Comparison of ENCODE assay signal across 14 cellular contexts in the genomic region with DNA sequence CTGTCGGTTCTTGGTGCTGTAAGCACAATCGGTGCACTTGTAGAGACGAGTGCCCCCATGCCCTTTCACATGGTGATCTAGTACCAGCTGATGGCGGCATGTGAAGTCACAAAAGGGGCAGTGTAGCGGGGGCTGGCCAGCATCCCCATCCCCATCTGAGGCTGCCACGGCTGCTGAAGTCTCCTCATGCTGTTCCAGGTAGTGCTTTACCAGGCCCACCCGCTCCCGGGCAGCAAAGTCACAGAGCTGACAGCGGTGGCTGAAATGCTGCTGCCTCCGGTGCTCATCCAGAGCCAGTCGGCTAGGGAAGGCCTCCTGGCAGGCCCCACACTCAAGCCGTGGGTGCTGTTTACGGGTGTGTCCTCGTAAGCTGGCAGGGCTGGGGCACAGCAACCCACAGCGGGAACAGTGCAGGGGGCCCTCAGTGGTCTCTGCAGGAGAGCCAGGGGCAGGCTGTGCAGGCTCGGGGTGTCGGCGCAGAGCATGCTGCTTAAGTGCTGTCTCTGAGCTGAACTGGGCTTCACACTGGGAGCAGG. TPM values are rescaled to one million over a fixed set of nuclear protein-coding genes. Genes with fewer than 3 reads are reported as not detected.
DNase-seq lines count a peak whose midpoint lies in the region; ATAC-seq, FAIRE-seq and TF ChIP-seq lines count a peak whose summit lies in the region.
"Had no signal": no experiment of that assay in that cellular context is flagged by ENCODE, and none has a peak within 500 bp of the region (broad histone marks: within the 10 kb centered on the region; RNA-seq: fewer than 3 reads in every experiment).

No MANE protein-coding gene starts in this region.

- no peak overlapping the region for H3K14ac ChIP-seq in H1 (ENCODE audit: insufficient read length)

- H3K18ac ChIP-seq in H1 (ENCODE audit: extremely low read depth, low read length) (no peak overlapping the region), mesendoderm (ENCODE audit: low read length) (no peak overlapping the region)

- no peaks in the 10 kb centered on the region for H3K79me2 ChIP-seq in H1 (ENCODE audit: control insufficient read depth in 1 of 2, insufficient read depth in 2 of 2, low read length in 2 of 2)
- no peaks in the 10 kb centered on the region for H3K79me2 ChIP-seq in mesendoderm (ENCODE audit: control insufficient read depth, insufficient read depth, low read length)

- H2BK20ac ChIP-seq in H1 (ENCODE audit: low read length): no peak overlapping the region

- no peak overlapping the region for H2BK12ac ChIP-seq in H1 (ENCODE audit: low read depth, low read length)

- no peak overlapping the region for H4K8ac ChIP-seq in H1 (ENCODE audit: extremely low read depth, insufficient read depth, low read length)
- H4K8ac ChIP-seq in mesendoderm (ENCODE audit: low read depth, low read length): no peak overlapping the region

- peaks cover 2 to 10% of the 10 kb centered on the region in 2 experiments for H4K20me1 ChIP-seq in H1 (replicated peaks in 1 of 2; ENCODE audit: control insufficient read depth in 1 of 2, insufficient read depth in 2 of 2, low read length in 2 of 2)

- H3K79me1 ChIP-seq in H1 (ENCODE audit: low read depth, low read length) (no peaks in the 10 kb centered on the region; the same call in 1 of the 2 replicates), mesendoderm (ENCODE audit: low read length) (no peaks in the 10 kb centered on the region)

- no peak overlapping the region for H2BK15ac ChIP-seq in H1 (ENCODE audit: low read length)
- H2BK15ac ChIP-seq in mesendoderm (replicated peaks; ENCODE audit: low read depth): no peak overlapping the region

- no peak for TF ChIP-seq EP300 in H1 (IDR thresholded peaks at IDR 0.05; ENCODE audit: borderline replicate concordance in 1 of 2, low read depth in 2 of 2, low read length in 2 of 2)

- H3K27me3 Mint-ChIP-seq in stimulated activated naive CD8-positive, alpha-beta T cell treated with anti-CD3 and anti-CD28 coated beads, Interleukin-15, amount 100 ng/mL, for 72 hours: no peaks in the 10 kb centered on the region
- H3K27me3 Mint-ChIP-seq: B cell; CD4-positive, alpha-beta T cell had no signal

- H2BK5ac ChIP-seq in H1 (ENCODE audit: low read depth, low read length) (no peak overlapping the region), mesendoderm (ENCODE audit: low read length) (no peak overlapping the region)

- DNase-seq in stimulated activated naive CD8-positive, alpha-beta T cell treated with anti-CD3 and anti-CD28 coated beads, Interleukin-15, amount 100 ng/mL, for 72 hours: no peak
- DNase-seq in stimulated activated naive CD8-positive, alpha-beta T cell treated with anti-CD3 and anti-CD28 coated beads, Interleukin-15, Interleukin-2, amounts not matched to agents 100 U/mL and 50 U/mL, for 24 hours: no peak
- no peak for DNase-seq in H1 (ENCODE audit: low read depth in 1 of 2, low spot score in 2 of 2)
- DNase-seq in stimulated activated CD4-positive, alpha-beta T cell treated with anti-CD3 and anti-CD28 coated beads, Interleukin-15, amount 100 ng/mL, for 24 hours: no peak
- DNase-seq in mesendoderm: no peak
- DNase-seq: C1 segment of cervical spinal cord; Calu3; CD4-positive, alpha-beta T cell; DMS 273 treated with DMSO at 0.1 percent for 48 hours; H9 had no signal

- H3K27me3 ChIP-seq in H1 (replicated peaks in 1 of 4; ENCODE audit: control insufficient read depth in 3 of 4, extremely low read depth in 1 of 4, insufficient read depth in 3 of 4, low read length in 3 of 4) (no peaks in the 10 kb centered on the region), mesendoderm (ENCODE audit: insufficient read depth, low read length, poor library complexity) (no peaks in the 10 kb centered on the region)

- H3K56ac ChIP-seq in H1 (replicated peaks; ENCODE audit: insufficient read length, low read depth, low read length): no peak overlapping the region
- H3K56ac ChIP-seq in mesendoderm (ENCODE audit: low read length): no peak overlapping the region

- POLR2A ChIA-PET in H1 (lab: Charles Lee; ENCODE audit: partially characterized antibody): interaction anchor here (0.9 to 1.4 kb wide), 4 partner anchors 14 to 68 kb away, joined by 3 to 4 read pairs (median 3); a partner anchor contains a TSS

- CTCF ChIA-PET in H1 (lab: Charles Lee; ENCODE audit: partially characterized antibody): interaction anchor here (0.6 to 3.8 kb wide), 5 partner anchors 8 to 86 kb away, joined by 4 to 16 read pairs (median 7); a partner anchor contains a TSS

- no peak overlapping the region for H3K4ac ChIP-seq in H1 (replicated peaks; ENCODE audit: insufficient read length, low read depth, low read length)
- no peak overlapping the region for H3K4ac ChIP-seq in mesendoderm (ENCODE audit: low read depth, low read length)

- H3K36me3 ChIP-seq in H1 (ENCODE audit: control insufficient read depth in 2 of 4, insufficient read depth in 4 of 4, low read length in 3 of 4) (peaks cover 42 to 80% (median 70%) of the 10 kb centered on the region in 4 experiments), mesendoderm (ENCODE audit: control insufficient read depth, insufficient read depth, low read length) (peaks cover 35% of the 10 kb centered on the region)

- H3K9me3 Mint-ChIP-seq in stimulated activated naive CD8-positive, alpha-beta T cell treated with anti-CD3 and anti-CD28 coated beads, Interleukin-15, amount 100 ng/mL, for 72 hours: no peaks in the 10 kb centered on the region
- H3K9me3 Mint-ChIP-seq: CD4-positive, alpha-beta T cell; GM23338; H9 had no signal

- no peak for TF ChIP-seq CTCF in H1 (IDR thresholded peaks at IDR 0.05; ENCODE audit: control extremely low read depth in 1 of 3, insufficient read depth in 1 of 3, low read depth in 1 of 3, low read length in 3 of 3)

- H3K4me2 ChIP-seq in H1 (ENCODE audit: insufficient read depth in 1 of 2, low read depth in 2 of 2, low read length in 2 of 2): no peak overlapping the region
- H3K4me2 ChIP-seq in mesendoderm (ENCODE audit: low read length): no peak overlapping the region
- H3K4me2 ChIP-seq: GM23338 had no signal

- no peak overlapping the region for H2AK5ac ChIP-seq in H1 (ENCODE audit: low read depth, low read length)
- no peak overlapping the region for H2AK5ac ChIP-seq in mesendoderm (ENCODE audit: low read length)

- no peak overlapping the region for H4K5ac ChIP-seq in H1 (ENCODE audit: insufficient read length, low read depth, low read length)
- H4K5ac ChIP-seq in mesendoderm (ENCODE audit: low read length): no peak overlapping the region

- H3K4me3 Mint-ChIP-seq in stimulated activated naive CD8-positive, alpha-beta T cell treated with anti-CD3 and anti-CD28 coated beads, Interleukin-15, amount 100 ng/mL, for 72 hours: no peak overlapping the region
- H3K4me3 Mint-ChIP-seq: B cell; CD4-positive, alpha-beta T cell; GM23338; H9 had no signal

- no peak for FAIRE-seq in H1 (lab: Jason Lieb, UNC)
- FAIRE-seq: GM12891 had no signal

- no peak overlapping the region for H4K91ac ChIP-seq in H1 (replicated peaks; ENCODE audit: insufficient read length, low read length)

- TF ChIP-seq POLR2A in H1 (IDR thresholded peaks at IDR 0.05; ENCODE audit: control extremely low read depth in 1 of 2, low read depth in 2 of 2, low read length in 2 of 2): no peak

- no peaks in the 10 kb centered on the region for H3K4me1 Mint-ChIP-seq in stimulated activated naive CD8-positive, alpha-beta T cell treated with anti-CD3 and anti-CD28 coated beads, Interleukin-15, amount 100 ng/mL, for 72 hours
- H3K4me1 Mint-ChIP-seq: GM23338, H9 had no signal

- H2AFZ ChIP-seq in H1 (ENCODE audit: low read length): no peak overlapping the region
- H2AFZ ChIP-seq: GM23338 had no signal

- H3K4me1 ChIP-seq in H1 (replicated peaks in 1 of 4; ENCODE audit: control insufficient read depth in 3 of 4, insufficient read depth in 4 of 4, low read length in 3 of 4) (no peaks in the 10 kb centered on the region), mesendoderm (ENCODE audit: control insufficient read depth, low read depth, low read length) (no peaks in the 10 kb centered on the region)

- no peak overlapping the region for H3K27ac ChIP-seq in H1 (ENCODE audit: low read depth, low read length)
- no peak overlapping the region for H3K27ac ChIP-seq in mesendoderm (ENCODE audit: low read depth, low read length)

- no peak overlapping the region for H2BK120ac ChIP-seq in H1 (replicated peaks; ENCODE audit: low read depth, low read length)
- H2BK120ac ChIP-seq in mesendoderm (ENCODE audit: low read depth, low read length): no peak overlapping the region

- peak; percentile 15 for ATAC-seq in stimulated activated naive CD8-positive, alpha-beta T cell treated with anti-CD3 and anti-CD28 coated beads, Interleukin-15, amount 100 ng/mL, for 72 hours
- no peak for ATAC-seq in stimulated activated naive CD8-positive, alpha-beta T cell treated with anti-CD3 and anti-CD28 coated beads, Interleukin-15, Interleukin-2, amounts not matched to agents 100 U/mL and 50 U/mL, for 24 hours
- no peak for ATAC-seq in GM18502 (IDR thresholded peaks at IDR 0.05; ENCODE audit: poor library complexity, unreplicated experiment)
- ATAC-seq: GM23338 had no signal

- H3K27ac Mint-ChIP-seq in stimulated activated naive CD8-positive, alpha-beta T cell treated with anti-CD3 and anti-CD28 coated beads, Interleukin-15, amount 100 ng/mL, for 72 hours: peak overlapping the region in 1 of 2 donors; percentile 24
- H3K27ac Mint-ChIP-seq: B cell; CD4-positive, alpha-beta T cell; GM23338 had no signal

- H3K9ac ChIP-seq in H1 (replicated peaks in 1 of 4; ENCODE audit: extremely low read depth in 1 of 4, low read depth in 3 of 4, low read length in 3 of 4): no peak overlapping the region
- H3K9ac ChIP-seq in mesendoderm (ENCODE audit: low read length): no peak overlapping the region

- no peaks in the 10 kb centered on the region for H3K23me2 ChIP-seq in H1 (ENCODE audit: low read depth, low read length)

- H3K4me3 ChIP-seq in H1 (ENCODE audit: extremely low read depth in 1 of 4, insufficient read depth in 2 of 4, low read depth in 3 of 4, low read length in 4 of 4) (no peak overlapping the region), mesendoderm (ENCODE audit: low read length) (no peak overlapping the region)
- H3K4me3 ChIP-seq: GM23338 had no signal

- no peak for TF ChIP-seq RAD21 in H1 (IDR thresholded peaks at IDR 0.05 in 1 of 2, conservative IDR thresholded peaks at IDR 0.05 in 1 of 2; ENCODE audit: low read depth in 2 of 2, low read length in 2 of 2)

- WGBS in H1 (ENCODE audit: extremely low coverage in 1 of 2, insufficient coverage in 1 of 2, insufficient read length in 1 of 2, insufficient replicate concordance in 2 of 2, low coverage in 1 of 2, low lambda C conversion rate in 2 of 2, missing lambda C conversion rate in 1 of 2), 2 experiments: 94% methylated on average over 18 of the region's 18 CpGs; no CpG with 5 or more reads in 1 of the 2 experiments
- WGBS in mesendoderm (ENCODE audit: extremely low coverage, insufficient coverage, low lambda C conversion rate): no CpG with 5 or more reads among the region's 18 CpGs

- no peak overlapping the region for H3K23ac ChIP-seq in H1 (ENCODE audit: insufficient read length)
- no peak overlapping the region for H3K23ac ChIP-seq in mesendoderm (ENCODE audit: low read length)

- H3K9me3 ChIP-seq in H1 (ENCODE audit: insufficient read depth in 2 of 2, low read depth in 1 of 2, low read length in 1 of 2): no peaks in the 10 kb centered on the region

RNA-seq across cellular contexts. Expression of a gene that starts 17.2 kb away (rescaled TPM):
- total RNA-seq in H1 (2021; fragmentation: NEBNext Ultra II Directional; extraction: Animal tissue kit (Norgen Biotek cat#: 25700)): 32.5 and 37.9 TPM in 2 replicates
- 9.4 and 18.5 TPM in 2 replicates for polyA plus RNA-seq in H1 (2011; rRNA removed)
- polyA plus RNA-seq in H1 (2011; cell fraction: cytosol; rRNA removed): 6.2 TPM
- polyA plus RNA-seq in H1 (2011; cell fraction: nucleus; rRNA removed): 31.4 TPM
- polyA plus RNA-seq in H1 (2012, experiment 1 of 2): 12.6 to 16.3 TPM (median 15.5 TPM) in 4 replicates
- polyA plus RNA-seq in H1 (2012, experiment 2 of 2): 10.9 TPM
- polyA plus RNA-seq in H1 (2013, experiment 1 of 2): 14.0 TPM
- 12.6 TPM for polyA plus RNA-seq in H1 (2013, experiment 2 of 2)
- polyA minus RNA-seq in H1 (2011; rRNA and poly(A)+ RNA removed): 25.8 and 30.7 TPM in 2 replicates
- polyA minus RNA-seq in H1 (2011; cell fraction: cytosol; rRNA and poly(A)+ RNA removed): 15.5 TPM
- polyA minus RNA-seq in H1 (2011; cell fraction: nucleus; rRNA and poly(A)+ RNA removed): 45.2 TPM
- polyA plus RNA-seq in mesendoderm (2013, experiment 1 of 2): 22.4 TPM
- 23.2 TPM for polyA plus RNA-seq in mesendoderm (2013, experiment 2 of 2)

RNA-seq across cellular contexts. Expression of a gene that starts 17.3 kb away (rescaled TPM):
- 22.0 and 23.7 TPM in 2 replicates for total RNA-seq in H1 (2021; fragmentation: NEBNext Ultra II Directional; extraction: Animal tissue kit (Norgen Biotek cat#: 25700))
- polyA plus RNA-seq in H1 (2011; rRNA removed): 37.1 and 60.4 TPM in 2 replicates
- polyA plus RNA-seq in H1 (2011; cell fraction: cytosol; rRNA removed): 51.8 TPM
- 113 TPM for polyA plus RNA-seq in H1 (2011; cell fraction: nucleus; rRNA removed)
- polyA plus RNA-seq in H1 (2012, experiment 1 of 2): 33.2 to 38.3 TPM (median 36.6 TPM) in 4 replicates
- 28.6 TPM for polyA plus RNA-seq in H1 (2012, experiment 2 of 2)
- polyA plus RNA-seq in H1 (2013, experiment 1 of 2): 24.9 TPM
- polyA plus RNA-seq in H1 (2013, experiment 2 of 2): 24.6 TPM
- 18.8 and 24.6 TPM in 2 replicates for polyA minus RNA-seq in H1 (2011; rRNA and poly(A)+ RNA removed)
- 18.3 TPM for polyA minus RNA-seq in H1 (2011; cell fraction: cytosol; rRNA and poly(A)+ RNA removed)
- 13.0 TPM for polyA minus RNA-seq in H1 (2011; cell fraction: nucleus; rRNA and poly(A)+ RNA removed)
- 30.3 TPM for polyA plus RNA-seq in mesendoderm (2013, experiment 1 of 2)
- polyA plus RNA-seq in mesendoderm (2013, experiment 2 of 2): 31.5 TPM

RNA-seq across cellular contexts. Expression of a gene that starts 29.6 kb away (rescaled TPM):
- 19.6 and 24.7 TPM in 2 replicates for total RNA-seq in H1 (2021; fragmentation: NEBNext Ultra II Directional; extraction: Animal tissue kit (Norgen Biotek cat#: 25700))
- polyA plus RNA-seq in H1 (2011; rRNA removed): 29.6 and 31.6 TPM in 2 replicates
- 42.4 TPM for polyA plus RNA-seq in H1 (2011; cell fraction: cytosol; rRNA removed)
- polyA plus RNA-seq in H1 (2011; cell fraction: nucleus; rRNA removed): 86.0 TPM
- polyA plus RNA-seq in H1 (2012, experiment 1 of 2): 23.1 to 28.2 TPM (median 24.6 TPM) in 4 replicates
- polyA plus RNA-seq in H1 (2012, experiment 2 of 2): 20.1 TPM
- polyA plus RNA-seq in H1 (2013, experiment 1 of 2): 18.8 TPM
- polyA plus RNA-seq in H1 (2013, experiment 2 of 2): 13.8 TPM
- 67.5 and 74.3 TPM in 2 replicates for polyA minus RNA-seq in H1 (2011; rRNA and poly(A)+ RNA removed)
- polyA minus RNA-seq in H1 (2011; cell fraction: cytosol; rRNA and poly(A)+ RNA removed): 22.8 TPM
- polyA minus RNA-seq in H1 (2011; cell fraction: nucleus; rRNA and poly(A)+ RNA removed): 28.2 TPM
- 25.7 TPM for polyA plus RNA-seq in mesendoderm (2013, experiment 1 of 2)
- polyA plus RNA-seq in mesendoderm (2013, experiment 2 of 2): 24.8 TPM

RNA-seq across cellular contexts. Expression of a gene that starts 29.7 kb away (rescaled TPM):
- total RNA-seq in H1 (2021; fragmentation: NEBNext Ultra II Directional; extraction: Animal tissue kit (Norgen Biotek cat#: 25700)): 34.9 and 41.4 TPM in 2 replicates
- 57.6 and 65.8 TPM in 2 replicates for polyA plus RNA-seq in H1 (2011; rRNA removed)
- polyA plus RNA-seq in H1 (2011; cell fraction: cytosol; rRNA removed): 45.0 TPM
- polyA plus RNA-seq in H1 (2011; cell fraction: nucleus; rRNA removed): 290 TPM
- 29.9 to 35.8 TPM (median 35.4 TPM) in 4 replicates for polyA plus RNA-seq in H1 (2012, experiment 1 of 2)
- 19.8 TPM for polyA plus RNA-seq in H1 (2012, experiment 2 of 2)
- polyA plus RNA-seq in H1 (2013, experiment 1 of 2): 23.8 TPM
- polyA plus RNA-seq in H1 (2013, experiment 2 of 2): 24.3 TPM
- polyA minus RNA-seq in H1 (2011; rRNA and poly(A)+ RNA removed): 54.6 and 69.5 TPM in 2 replicates
- 11.6 TPM for polyA minus RNA-seq in H1 (2011; cell fraction: cytosol; rRNA and poly(A)+ RNA removed)
- 61.5 TPM for polyA minus RNA-seq in H1 (2011; cell fraction: nucleus; rRNA and poly(A)+ RNA removed)
- polyA plus RNA-seq in mesendoderm (2013, experiment 1 of 2): 18.8 TPM
- polyA plus RNA-seq in mesendoderm (2013, experiment 2 of 2): 17.9 TPM

RNA-seq across cellular contexts. Expression of a gene that starts 34.5 kb away (rescaled TPM):
- total RNA-seq in H1 (2021; fragmentation: NEBNext Ultra II Directional; extraction: Animal tissue kit (Norgen Biotek cat#: 25700)): 0.50 and 0.61 TPM in 2 replicates
- 0.16 and 0.21 TPM in 2 replicates for polyA plus RNA-seq in H1 (2011; rRNA removed)
- 0.08 TPM for polyA plus RNA-seq in H1 (2011; cell fraction: cytosol; rRNA removed)
- polyA plus RNA-seq in H1 (2011; cell fraction: nucleus; rRNA removed): 0.94 TPM
- polyA plus RNA-seq in H1 (2012, experiment 1 of 2): 1.6 to 2.9 TPM (median 2.4 TPM) in 4 replicates
- polyA plus RNA-seq in H1 (2012, experiment 2 of 2): 0.56 TPM
- polyA plus RNA-seq in H1 (2013, experiment 1 of 2): 0.16 TPM
- polyA plus RNA-seq in H1 (2013, experiment 2 of 2): 0.17 TPM
- polyA minus RNA-seq in H1 (2011; rRNA and poly(A)+ RNA removed): 0.34 and 0.69 TPM in 2 replicates
- polyA minus RNA-seq in H1 (2011; cell fraction: cytosol; rRNA and poly(A)+ RNA removed): not detected
- 0.40 TPM for polyA minus RNA-seq in H1 (2011; cell fraction: nucleus; rRNA and poly(A)+ RNA removed)
- 0.11 TPM for polyA plus RNA-seq in mesendoderm (2013, experiment 1 of 2)
- 0.04 TPM for polyA plus RNA-seq in mesendoderm (2013, experiment 2 of 2)
